In the genomic region with DNA sequence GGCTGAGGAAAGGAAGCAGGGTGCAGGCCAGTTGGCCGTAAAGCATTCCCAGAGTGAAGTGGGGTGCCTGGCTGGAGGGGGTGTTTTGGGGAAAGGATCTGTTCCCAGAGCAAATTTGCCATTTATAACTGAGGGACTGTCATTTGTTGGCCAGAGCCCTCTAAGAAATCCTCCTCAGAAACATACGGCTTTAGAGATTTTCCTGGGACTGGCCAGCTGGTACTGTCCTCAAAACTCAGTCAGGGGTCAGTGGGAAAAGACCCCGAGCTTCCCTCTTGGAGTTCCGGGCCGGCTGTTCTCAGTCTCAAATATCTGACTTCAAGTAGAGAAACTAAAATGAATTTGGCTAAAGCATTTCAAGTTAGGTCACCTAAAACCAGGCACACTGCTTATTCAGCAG, we compare ENCODE assay signal across 1 cellular context.
TF ChIP-seq lines count a peak whose summit lies in the region.

No MANE protein-coding gene starts in this region.

TF ChIP-seq in GM23338, 12 proteins besides CTCF, POLR2A, EP300 and RAD21 (continued from another document):
- TF ChIP-seq, protein P1, sequence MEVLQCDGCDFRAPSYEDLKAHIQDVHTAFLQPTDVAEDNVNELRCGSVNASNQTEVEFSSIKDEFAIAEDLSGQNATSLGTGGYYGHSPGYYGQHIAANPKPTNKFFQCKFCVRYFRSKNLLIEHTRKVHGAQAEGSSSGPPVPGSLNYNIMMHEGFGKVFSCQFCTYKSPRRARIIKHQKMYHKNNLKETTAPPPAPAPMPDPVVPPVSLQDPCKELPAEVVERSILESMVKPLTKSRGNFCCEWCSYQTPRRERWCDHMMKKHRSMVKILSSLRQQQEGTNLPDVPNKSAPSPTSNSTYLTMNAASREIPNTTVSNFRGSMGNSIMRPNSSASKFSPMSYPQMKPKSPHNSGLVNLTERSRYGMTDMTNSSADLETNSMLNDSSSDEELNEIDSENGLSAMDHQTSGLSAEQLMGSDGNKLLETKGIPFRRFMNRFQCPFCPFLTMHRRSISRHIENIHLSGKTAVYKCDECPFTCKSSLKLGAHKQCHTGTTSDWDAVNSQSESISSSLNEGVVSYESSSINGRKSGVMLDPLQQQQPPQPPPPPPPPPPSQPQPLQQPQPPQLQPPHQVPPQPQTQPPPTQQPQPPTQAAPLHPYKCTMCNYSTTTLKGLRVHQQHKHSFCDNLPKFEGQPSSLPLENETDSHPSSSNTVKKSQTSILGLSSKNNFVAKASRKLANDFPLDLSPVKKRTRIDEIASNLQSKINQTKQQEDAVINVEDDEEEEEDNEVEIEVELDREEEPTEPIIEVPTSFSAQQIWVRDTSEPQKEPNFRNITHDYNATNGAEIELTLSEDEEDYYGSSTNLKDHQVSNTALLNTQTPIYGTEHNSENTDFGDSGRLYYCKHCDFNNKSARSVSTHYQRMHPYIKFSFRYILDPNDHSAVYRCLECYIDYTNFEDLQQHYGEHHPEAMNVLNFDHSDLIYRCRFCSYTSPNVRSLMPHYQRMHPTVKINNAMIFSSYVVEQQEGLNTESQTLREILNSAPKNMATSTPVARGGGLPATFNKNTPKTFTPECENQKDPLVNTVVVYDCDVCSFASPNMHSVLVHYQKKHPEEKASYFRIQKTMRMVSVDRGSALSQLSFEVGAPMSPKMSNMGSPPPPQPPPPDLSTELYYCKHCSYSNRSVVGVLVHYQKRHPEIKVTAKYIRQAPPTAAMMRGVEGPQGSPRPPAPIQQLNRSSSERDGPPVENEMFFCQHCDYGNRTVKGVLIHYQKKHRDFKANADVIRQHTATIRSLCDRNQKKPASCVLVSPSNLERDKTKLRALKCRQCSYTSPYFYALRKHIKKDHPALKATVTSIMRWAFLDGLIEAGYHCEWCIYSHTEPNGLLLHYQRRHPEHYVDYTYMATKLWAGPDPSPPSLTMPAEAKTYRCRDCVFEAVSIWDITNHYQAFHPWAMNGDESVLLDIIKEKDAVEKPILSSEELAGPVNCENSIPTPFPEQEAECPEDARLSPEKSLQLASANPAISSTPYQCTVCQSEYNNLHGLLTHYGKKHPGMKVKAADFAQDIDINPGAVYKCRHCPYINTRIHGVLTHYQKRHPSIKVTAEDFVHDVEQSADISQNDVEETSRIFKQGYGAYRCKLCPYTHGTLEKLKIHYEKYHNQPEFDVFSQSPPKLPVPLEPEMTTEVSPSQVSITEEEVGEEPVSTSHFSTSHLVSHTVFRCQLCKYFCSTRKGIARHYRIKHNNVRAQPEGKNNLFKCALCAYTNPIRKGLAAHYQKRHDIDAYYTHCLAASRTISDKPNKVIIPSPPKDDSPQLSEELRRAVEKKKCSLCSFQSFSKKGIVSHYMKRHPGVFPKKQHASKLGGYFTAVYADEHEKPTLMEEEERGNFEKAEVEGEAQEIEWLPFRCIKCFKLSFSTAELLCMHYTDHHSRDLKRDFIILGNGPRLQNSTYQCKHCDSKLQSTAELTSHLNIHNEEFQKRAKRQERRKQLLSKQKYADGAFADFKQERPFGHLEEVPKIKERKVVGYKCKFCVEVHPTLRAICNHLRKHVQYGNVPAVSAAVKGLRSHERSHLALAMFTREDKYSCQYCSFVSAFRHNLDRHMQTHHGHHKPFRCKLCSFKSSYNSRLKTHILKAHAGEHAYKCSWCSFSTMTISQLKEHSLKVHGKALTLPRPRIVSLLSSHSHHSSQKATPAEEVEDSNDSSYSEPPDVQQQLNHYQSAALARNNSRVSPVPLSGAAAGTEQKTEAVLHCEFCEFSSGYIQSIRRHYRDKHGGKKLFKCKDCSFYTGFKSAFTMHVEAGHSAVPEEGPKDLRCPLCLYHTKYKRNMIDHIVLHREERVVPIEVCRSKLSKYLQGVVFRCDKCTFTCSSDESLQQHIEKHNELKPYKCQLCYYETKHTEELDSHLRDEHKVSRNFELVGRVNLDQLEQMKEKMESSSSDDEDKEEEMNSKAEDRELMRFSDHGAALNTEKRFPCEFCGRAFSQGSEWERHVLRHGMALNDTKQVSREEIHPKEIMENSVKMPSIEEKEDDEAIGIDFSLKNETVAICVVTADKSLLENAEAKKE (CRISPR knock-in tag; IDR thresholded peaks at IDR 0.05) = no peak
- TF ChIP-seq EZH2 (IDR thresholded peaks at IDR 0.05; ENCODE audit: low read depth, unreplicated experiment) = no peak
- TF ChIP-seq STAT1 (IDR thresholded peaks at IDR 0.05; ENCODE audit: unreplicated experiment) = no peak
- TF ChIP-seq, protein P2, sequence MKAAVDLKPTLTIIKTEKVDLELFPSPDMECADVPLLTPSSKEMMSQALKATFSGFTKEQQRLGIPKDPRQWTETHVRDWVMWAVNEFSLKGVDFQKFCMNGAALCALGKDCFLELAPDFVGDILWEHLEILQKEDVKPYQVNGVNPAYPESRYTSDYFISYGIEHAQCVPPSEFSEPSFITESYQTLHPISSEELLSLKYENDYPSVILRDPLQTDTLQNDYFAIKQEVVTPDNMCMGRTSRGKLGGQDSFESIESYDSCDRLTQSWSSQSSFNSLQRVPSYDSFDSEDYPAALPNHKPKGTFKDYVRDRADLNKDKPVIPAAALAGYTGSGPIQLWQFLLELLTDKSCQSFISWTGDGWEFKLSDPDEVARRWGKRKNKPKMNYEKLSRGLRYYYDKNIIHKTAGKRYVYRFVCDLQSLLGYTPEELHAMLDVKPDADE (IDR thresholded peaks at IDR 0.05) = no peak
- TF ChIP-seq JUNB (IDR thresholded peaks at IDR 0.05; ENCODE audit: unreplicated experiment) = no peak
- no peak for TF ChIP-seq NANOG (IDR thresholded peaks at IDR 0.05; ENCODE audit: borderline replicate concordance)
